Comparison of ENCODE assay signal across 9 cellular contexts in genomic region chr11:1260023-1260501, GRCh38. TPM values are rescaled to one million over a fixed set of nuclear protein-coding genes. Genes with fewer than 3 reads are reported as not detected.
A peak's percentile ranks its signal among the peaks of the same experiment; 100 is the strongest.
DNase-seq lines count a peak whose midpoint lies in the region; ATAC-seq lines count a peak whose summit lies in the region.
"Had no signal": no experiment of that assay in that cellular context is flagged by ENCODE, and none has a peak within 500 bp of the region (broad histone marks: within the 10 kb centered on the region; RNA-seq: fewer than 3 reads in every experiment).

No MANE protein-coding gene starts in this region.

- DNase-seq in AG08395 (ENCODE audit: low spot score): peak; percentile 43
- peak; percentile 78 for DNase-seq in Karpas-422
- DNase-seq in activated T-cell treated with anti-CD3 and anti-CD28 coated beads for 1 hour (ENCODE audit: low read depth): peak; percentile 11
- peak; percentile 22 for DNase-seq in kidney tubule cell (ENCODE audit: low spot score)
- DNase-seq in DMS79 (lab: John Stamatoyannopoulos, UW): no peak
- DNase-seq in medulla oblongata (ENCODE audit: extremely low spot score): no peak
- DNase-seq in DMS153 treated with DMSO at 0.1 percent for 48 hours (lab: John Stamatoyannopoulos, UW; ENCODE audit: unreplicated experiment): no peak

- H2AFZ ChIP-seq in Karpas-422 (ENCODE audit: low read length): no peak overlapping the region

- no peaks in the 10 kb centered on the region for H3K27me3 ChIP-seq in Karpas-422 (ENCODE audit: low read length)

- H3K9me2 ChIP-seq in Karpas-422 (replicated peaks; ENCODE audit: insufficient read depth, low read length): no peaks in the 10 kb centered on the region

- H3K4me3 ChIP-seq in Karpas-422 (ENCODE audit: low read length): no peak overlapping the region

- no peaks in the 10 kb centered on the region for H4K20me1 ChIP-seq in Karpas-422 (ENCODE audit: insufficient read depth, low read depth, low read length)

- no peaks in the 10 kb centered on the region for H3K79me2 ChIP-seq in Karpas-422 (ENCODE audit: low read length)

- ATAC-seq in HG03159 (IDR thresholded peaks at IDR 0.05; ENCODE audit: unreplicated experiment): no peak

- H3K4me1 ChIP-seq in Karpas-422 (ENCODE audit: low read length): peaks cover 16% of the 10 kb centered on the region

- no peak overlapping the region for H3K27ac ChIP-seq in Karpas-422 (ENCODE audit: low read length)

- H3K9ac ChIP-seq in Karpas-422 (ENCODE audit: low read length): no peak overlapping the region

- no peak overlapping the region for H3K4me2 ChIP-seq in Karpas-422 (ENCODE audit: low read depth, low read length, poor library complexity, severe bottlenecking)

- no peaks in the 10 kb centered on the region for H3K9me3 ChIP-seq in Karpas-422 (ENCODE audit: low read length)

- no peaks in the 10 kb centered on the region for H3K36me3 ChIP-seq in Karpas-422 (ENCODE audit: insufficient read depth, low read length)

RNA-seq across cellular contexts. Expression of gene MUC5B, which starts 37.2 kb away (rescaled TPM):
- total RNA-seq in Karpas-422 (2014; rRNA removed; shearing (Covaris generic); ENCODE audit: low replicate concordance): under 0.01 and 0.04 TPM in 2 replicates
- total RNA-seq: pulmonary artery endothelial cell had no signal

RNA-seq across cellular contexts. Expression of gene TOLLIP, which starts 49.4 kb away (rescaled TPM):
- 6.5 and 20.9 TPM in 2 replicates for total RNA-seq in Karpas-422 (2014; rRNA removed; shearing (Covaris generic); ENCODE audit: low replicate concordance)

Comparison
In these comparisons a context has a peak if more than half of its experiments do, and no peak if none do; other contexts are left out.
1. DNase-seq: peak in AG08395 (single experiment), Karpas-422 (single experiment), activated T-cell treated with anti-CD3 and anti-CD28 coated beads for 1 hour (single experiment) and kidney tubule cell (single experiment); none in DMS79 (single experiment), medulla oblongata (single experiment) and DMS153 treated with DMSO at 0.1 percent for 48 hours (single experiment).